Comparison of ENCODE assay signal across 1 cellular context in genomic region chr19:55641376-55642152, GRCh38.
TF ChIP-seq lines count a peak whose summit lies in the region.

No MANE protein-coding gene starts in this region.

TF ChIP-seq in GM12878, 131 proteins besides CTCF, POLR2A, EP300 and RAD21 (continued from another document):
- TF ChIP-seq ZBTB11 (CRISPR knock-in tag; IDR thresholded peaks at IDR 0.05): no peak
- no peak for TF ChIP-seq NRF1 (conservative IDR thresholded peaks at IDR 0.05; ENCODE audit: low read depth, low read length)
- no peak for TF ChIP-seq SMC3 (IDR thresholded peaks at IDR 0.05; ENCODE audit: borderline replicate concordance, low read length)
- TF ChIP-seq BACH1 (IDR thresholded peaks at IDR 0.05; ENCODE audit: borderline replicate concordance): no peak
- TF ChIP-seq IRF5 (IDR thresholded peaks at IDR 0.05; ENCODE audit: borderline replicate concordance): no peak
